In the genomic region with DNA sequence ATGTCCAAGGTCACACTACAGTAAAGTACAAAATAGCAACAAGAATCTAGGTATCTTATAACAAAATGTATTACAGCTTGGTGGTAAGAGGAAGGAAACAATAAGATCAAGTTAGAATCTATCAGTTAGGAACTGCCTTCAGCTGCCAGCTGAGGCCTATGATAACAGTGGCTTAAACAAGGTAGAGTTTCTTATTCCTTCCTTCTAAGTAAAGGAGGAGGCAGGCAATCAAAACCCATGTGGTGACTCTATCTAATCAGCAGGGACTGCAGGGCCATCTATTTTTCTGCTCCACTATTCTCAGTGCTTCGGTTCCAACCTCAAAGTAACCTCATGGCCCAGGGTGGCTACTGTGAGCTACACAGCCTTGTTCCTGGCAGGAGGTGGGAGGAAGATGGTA, we compare ENCODE assay signal across 24 cellular contexts. TPM values are rescaled to one million over a fixed set of nuclear protein-coding genes. Genes with fewer than 3 reads are reported as not detected.
DNase-seq lines count a peak whose midpoint lies in the region; ATAC-seq and TF ChIP-seq lines count a peak whose summit lies in the region.
"Had no signal": no experiment of that assay in that cellular context is flagged by ENCODE, and none has a peak within 500 bp of the region (broad histone marks: within the 10 kb centered on the region; RNA-seq: fewer than 3 reads in every experiment).

No MANE protein-coding gene starts in this region.

- H3K4me3 ChIP-seq in heart left ventricle (no peak overlapping the region), muscle layer of duodenum (ENCODE audit: low read depth in 1 of 2, low read length in 2 of 2) (no peak overlapping the region), foreskin fibroblast (ENCODE audit: low read depth in 1 of 2, low read length in 2 of 2) (no peak overlapping the region)
- H3K4me3 ChIP-seq: vagina had no signal

- TF ChIP-seq POLR2A in heart left ventricle (IDR thresholded peaks at IDR 0.05) = no peak

- H3K4me1 Mint-ChIP-seq in activated T-cell treated with anti-CD3 and anti-CD28 coated beads, Interleukin-2, amount 50 U/mL, for 4 hours (ENCODE audit: low read depth) = no peaks in the 10 kb centered on the region
- H3K4me1 Mint-ChIP-seq: activated CD4-positive, alpha-beta memory T cell treated with anti-CD3 and anti-CD28 coated beads, Interleukin-2, amount 10 ng/mL, durations not matched to agents 7 days and 5 days; activated T-helper 17 cell treated with anti-CD3 and anti-CD28 coated beads, Interleukin-2, amount 50 U/mL, for 72 hours; naive B cell had no signal

- no peaks in the 10 kb centered on the region for H3K36me3 Mint-ChIP-seq in activated T-cell treated with anti-CD3 and anti-CD28 coated beads, Interleukin-2, amount 50 U/mL, for 4 hours (ENCODE audit: insufficient read depth)
- H3K36me3 Mint-ChIP-seq: naive B cell had no signal

- 54 to 77% (median 65%) methylated on average over 1 of the region's 1 CpG for WGBS in heart left ventricle, 4 donors

- ATAC-seq in SK-N-SH treated with all-trans-retinoic acid at 6 μM for 48 hours (peak; percentile 25; the same call in 2 of the 3 replicates), heart left ventricle (peak in 3 of 4 donors; percentile 6 to 33 (median 10))
- ATAC-seq in activated T-cell treated with anti-CD3 and anti-CD28 coated beads, Interleukin-2, amount 50 U/mL, for 4 hours = no peak
- ATAC-seq: activated T-helper 17 cell treated with anti-CD3 and anti-CD28 coated beads, Interleukin-2, amount 50 U/mL, for 72 hours had no signal

- H3K4me3 Mint-ChIP-seq in activated T-cell treated with anti-CD3 and anti-CD28 coated beads, Interleukin-2, amount 50 U/mL, for 4 hours = no peak overlapping the region
- H3K4me3 Mint-ChIP-seq: activated CD4-positive, alpha-beta memory T cell treated with anti-CD3 and anti-CD28 coated beads, Interleukin-2, amount 10 ng/mL, durations not matched to agents 7 days and 5 days; activated T-helper 17 cell treated with anti-CD3 and anti-CD28 coated beads, Interleukin-2, amount 50 U/mL, for 72 hours; naive B cell; T-helper 2 cell treated with Interferon-gamma antibody and Interleukin-4, amounts not matched to agents 5 μg/mL and 100 μg/mL, for 36 hours had no signal

- DNase-seq in heart left ventricle (no peak), foreskin fibroblast (no peak), T-helper 9 cell (no peak), occipital lobe (lab: John Stamatoyannopoulos, UW) (no peak)
- no peak for DNase-seq in activated T-cell treated with anti-CD3 and anti-CD28 coated beads, Interleukin-2, amount 50 U/mL, for 4 hours
- DNase-seq: ACHN; activated CD4-positive, alpha-beta memory T cell treated with anti-CD3 and anti-CD28 coated beads, Interleukin-2, amount 10 ng/mL, durations not matched to agents 7 days and 5 days; aorta; effector CD8-positive, alpha-beta T cell; Karpas-422; naive B cell; NCI-H1694 treated with DMSO at 0.1 percent for 48 hours; NCI-H524; stimulated activated CD4-positive, alpha-beta T cell treated with anti-CD3 and anti-CD28 coated beads, Interleukin-4, amount 100 ng/mL, for 1 hour had no signal

- no peaks in the 10 kb centered on the region for H3K27me3 ChIP-seq in heart left ventricle
- no peaks in the 10 kb centered on the region for H3K27me3 ChIP-seq in muscle layer of duodenum (ENCODE audit: low read depth, low read length)
- H3K27me3 ChIP-seq: vagina had no signal

- no peaks in the 10 kb centered on the region for H3K9me3 Mint-ChIP-seq in activated T-cell treated with anti-CD3 and anti-CD28 coated beads, Interleukin-2, amount 50 U/mL, for 4 hours
- H3K9me3 Mint-ChIP-seq: activated CD4-positive, alpha-beta memory T cell treated with anti-CD3 and anti-CD28 coated beads, Interleukin-2, amount 10 ng/mL, durations not matched to agents 7 days and 5 days; activated T-helper 17 cell treated with anti-CD3 and anti-CD28 coated beads, Interleukin-2, amount 50 U/mL, for 72 hours; naive B cell; T-helper 2 cell treated with Interferon-gamma antibody and Interleukin-4, amounts not matched to agents 5 μg/mL and 100 μg/mL, for 36 hours had no signal

- TF ChIP-seq CTCF in 22Rv1 (IDR thresholded peaks at IDR 0.05) (no peak), heart left ventricle (IDR thresholded peaks at IDR 0.05) (no peak), foreskin fibroblast (IDR thresholded peaks at IDR 0.05; ENCODE audit: low read depth, low read length) (no peak)

- H3K9me3 ChIP-seq in heart left ventricle = no peaks in the 10 kb centered on the region
- no peaks in the 10 kb centered on the region for H3K9me3 ChIP-seq in muscle layer of duodenum (ENCODE audit: control insufficient read depth in 1 of 2, low read length in 2 of 2)
- H3K9me3 ChIP-seq: vagina had no signal

- H3K27ac ChIP-seq in 22Rv1 = peak overlapping the region; percentile 57
- H3K27ac ChIP-seq in heart left ventricle = peak overlapping the region; percentile 76 to 97 (median 86)
- H3K27ac ChIP-seq in muscle layer of duodenum (ENCODE audit: low read length) = peak overlapping the region; percentile 54
- H3K27ac ChIP-seq: HL-60, vagina had no signal

- H3K27me3 Mint-ChIP-seq in activated T-cell treated with anti-CD3 and anti-CD28 coated beads, Interleukin-2, amount 50 U/mL, for 4 hours (ENCODE audit: low read depth) = peaks cover 9% of the 10 kb centered on the region

- intact Hi-C loops in heart left ventricle (cut with DNase I) = no loop called here

- H3K36me3 ChIP-seq in heart left ventricle (no peaks in the 10 kb centered on the region), muscle layer of duodenum (ENCODE audit: control insufficient read depth in 1 of 2, insufficient read depth in 2 of 2, low read length in 2 of 2) (no peaks in the 10 kb centered on the region)
- H3K36me3 ChIP-seq: vagina had no signal

- H3K4me1 ChIP-seq in heart left ventricle (peaks cover 8 to 73% (median 41%) of the 10 kb centered on the region in 12 donors), muscle layer of duodenum (ENCODE audit: control insufficient read depth in 1 of 2, insufficient read depth in 2 of 2, low read length in 2 of 2) (peaks cover 10 to 19% of the 10 kb centered on the region in 2 donors)

TF ChIP-seq in SK-N-SH treated with all-trans-retinoic acid at 6 μM for 48 hours, 23 proteins besides CTCF, POLR2A, EP300 and RAD21 (continues in another document):
- TF ChIP-seq OSR1 (CRISPR knock-in tag; IDR thresholded peaks at IDR 0.05) = no peak
- no peak for TF ChIP-seq ZC3H10 (CRISPR knock-in tag; IDR thresholded peaks at IDR 0.05)
- TF ChIP-seq TOX (CRISPR knock-in tag; IDR thresholded peaks at IDR 0.05; ENCODE audit: borderline replicate concordance) = no peak
- TF ChIP-seq TSHZ2 (CRISPR knock-in tag; IDR thresholded peaks at IDR 0.05) = no peak
- no peak for TF ChIP-seq RARB (CRISPR knock-in tag; IDR thresholded peaks at IDR 0.05)
- TF ChIP-seq ESRRG (CRISPR knock-in tag; IDR thresholded peaks at IDR 0.05) = no peak
- TF ChIP-seq PATZ1 (CRISPR knock-in tag; IDR thresholded peaks at IDR 0.05; ENCODE audit: borderline replicate concordance) = no peak

RNA-seq across cellular contexts. Expression of gene SH3D19, which starts 10.9 kb away (rescaled TPM):
- total RNA-seq in heart left ventricle = 100 to 1,000 TPM in 8 of 9 donors, 10 to 100 TPM in 1; 91.1 to 173 (median 139) TPM
- polyA plus RNA-seq in heart left ventricle = 10 to 100 TPM; 60.4 to 61.7 TPM
- 5.5 TPM for total RNA-seq in occipital lobe
- total RNA-seq in activated T-cell treated with anti-CD3 and anti-CD28 coated beads, Interleukin-2, amount 50 U/mL, for 4 hours = under 1 TPM; 0.24 to 0.61 (median 0.56) TPM
- total RNA-seq: activated CD4-positive, alpha-beta memory T cell treated with anti-CD3 and anti-CD28 coated beads, Interleukin-2, amount 10 ng/mL, durations not matched to agents 7 days and 5 days had no signal

RNA-seq across cellular contexts. Expression of gene PRSS48, which starts 37.5 kb away (rescaled TPM):
- total RNA-seq in heart left ventricle = not detected
- not detected for polyA plus RNA-seq in heart left ventricle
- total RNA-seq in occipital lobe = not detected
- not detected for total RNA-seq in activated T-cell treated with anti-CD3 and anti-CD28 coated beads, Interleukin-2, amount 50 U/mL, for 4 hours
- total RNA-seq: activated CD4-positive, alpha-beta memory T cell treated with anti-CD3 and anti-CD28 coated beads, Interleukin-2, amount 10 ng/mL, durations not matched to agents 7 days and 5 days; activated T-helper 17 cell treated with anti-CD3 and anti-CD28 coated beads, Interleukin-2, amount 50 U/mL, for 72 hours; aorta; fibroblast of villous mesenchyme; renal cortical epithelial cell; RPMI7951; vagina had no signal
- polyA plus RNA-seq: aorta had no signal

Comparison
In these comparisons a context has a peak if more than half of its experiments do, and no peak if none do; other contexts are left out.
1. ATAC-seq: peak in SK-N-SH treated with all-trans-retinoic acid at 6 μM for 48 hours (single experiment) and heart left ventricle (3 of 4); none in activated T-cell treated with anti-CD3 and anti-CD28 coated beads, Interleukin-2, amount 50 U/mL, for 4 hours (0 of 2).
2. RNA of gene SH3D19, which starts 10.9 kb away (total RNA-seq): 91.1 to 173 TPM in heart left ventricle; 5.5 TPM in occipital lobe (single experiment) and 0.24 to 0.61 TPM in activated T-cell treated with anti-CD3 and anti-CD28 coated beads, Interleukin-2, amount 50 U/mL, for 4 hours; every median in the first group is over 10 times any median in the second.
3. Peak in every context shown above with its lines, with median percentiles within 50 percentile points of each other: H3K27ac ChIP-seq.